In genomic region chr2:97992836-97993825, GRCh38 we compare ENCODE assay signal across 1 cellular context.
TF ChIP-seq lines count a peak whose summit lies in the region.

No MANE protein-coding gene starts in this region.

TF ChIP-seq in HepG2, 621 proteins besides CTCF, POLR2A, EP300 and RAD21 (continued from another document):
- TF ChIP-seq, protein P1, sequence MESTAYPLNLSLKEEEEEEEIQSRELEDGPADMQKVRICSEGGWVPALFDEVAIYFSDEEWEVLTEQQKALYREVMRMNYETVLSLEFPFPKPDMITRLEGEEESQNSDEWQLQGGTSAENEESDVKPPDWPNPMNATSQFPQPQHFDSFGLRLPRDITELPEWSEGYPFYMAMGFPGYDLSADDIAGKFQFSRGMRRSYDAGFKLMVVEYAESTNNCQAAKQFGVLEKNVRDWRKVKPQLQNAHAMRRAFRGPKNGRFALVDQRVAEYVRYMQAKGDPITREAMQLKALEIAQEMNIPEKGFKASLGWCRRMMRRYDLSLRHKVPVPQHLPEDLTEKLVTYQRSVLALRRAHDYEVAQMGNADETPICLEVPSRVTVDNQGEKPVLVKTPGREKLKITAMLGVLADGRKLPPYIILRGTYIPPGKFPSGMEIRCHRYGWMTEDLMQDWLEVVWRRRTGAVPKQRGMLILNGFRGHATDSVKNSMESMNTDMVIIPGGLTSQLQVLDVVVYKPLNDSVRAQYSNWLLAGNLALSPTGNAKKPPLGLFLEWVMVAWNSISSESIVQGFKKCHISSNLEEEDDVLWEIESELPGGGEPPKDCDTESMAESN (CRISPR knock-in tag; conservative IDR thresholded peaks at IDR 0.05), result no peak
- TF ChIP-seq SOX13 (IDR thresholded peaks at IDR 0.05), result no peak
- no peak for TF ChIP-seq SOX13 (CRISPR knock-in tag; conservative IDR thresholded peaks at IDR 0.05 in 1 of 2, IDR thresholded peaks at IDR 0.05 in 1 of 2)
- TF ChIP-seq NKX3-1 (CRISPR knock-in tag; IDR thresholded peaks at IDR 0.05), result no peak
TF ChIP-seq in HepG2: peak in this region for 0.
